In the genomic region with DNA sequence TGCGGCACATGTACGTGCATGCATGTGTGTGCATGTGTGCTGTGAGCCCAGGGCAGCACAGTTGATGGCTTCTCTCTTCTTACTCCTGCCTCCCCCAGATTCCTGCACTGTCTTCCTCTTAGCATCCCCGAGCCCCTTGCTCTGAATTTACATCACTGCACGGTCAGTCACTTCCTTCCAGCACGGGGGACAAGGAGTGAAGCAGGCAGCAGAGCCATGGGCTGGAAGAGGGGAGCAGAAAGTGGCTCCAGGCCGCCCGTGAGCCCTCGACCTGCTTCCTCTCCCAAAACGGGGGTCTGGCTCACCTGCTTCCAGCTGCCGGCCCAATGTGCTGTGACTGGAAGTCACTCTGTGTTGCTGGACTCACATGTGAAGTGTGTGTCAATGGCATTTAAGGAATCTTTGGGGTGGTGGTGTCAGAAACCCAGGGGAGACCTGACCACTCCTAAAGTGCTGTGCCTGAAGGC, we compare ENCODE assay signal across 24 cellular contexts.
A peak's percentile ranks its signal among the peaks of the same experiment; 100 is the strongest.
DNase-seq lines count a peak whose midpoint lies in the region; ATAC-seq lines count a peak whose summit lies in the region.
"Had no signal": no experiment of that assay in that cellular context is flagged by ENCODE, and none has a peak within 500 bp of the region (broad histone marks: within the 10 kb centered on the region; RNA-seq: fewer than 3 reads in every experiment).

No MANE protein-coding gene starts in this region.

- H2BK5ac ChIP-seq in neuronal stem cell (ENCODE audit: low read length) = no peak overlapping the region

- DNase-seq in Right ventricle myocardium inferior (ENCODE audit: missing footprints) (peak; percentile 52), Right ventricle myocardium superior (no peak), neuronal stem cell (ENCODE audit: low spot score) (no peak), ureter (ENCODE audit: low spot score) (peak; percentile 38), NCI-H524 treated with DMSO at 0.1 percent for 48 hours (lab: John Stamatoyannopoulos, UW) (no peak)
- DNase-seq: ACHN; CD4-positive, CD25-positive, alpha-beta regulatory T cell; DMS 273 treated with DMSO at 0.1 percent for 48 hours; effector memory CD8-positive, alpha-beta T cell; esophagus squamous epithelium; gastrocnemius medialis; NCI-H146; NCI-H526 treated with DMSO at 0.1 percent for 48 hours; RPMI8226; stomach; uterus; WERI-Rb-1 had no signal

- H3K9me3 ChIP-seq in neuronal stem cell (replicated peaks in 1 of 2; ENCODE audit: control insufficient read depth in 2 of 2, insufficient read depth in 1 of 2, low read depth in 1 of 2, low read length in 2 of 2) = no peaks in the 10 kb centered on the region
- H3K9me3 ChIP-seq: esophagus squamous epithelium, gastrocnemius medialis, stomach, uterus had no signal

- peak overlapping the region; percentile 47 for H3K9ac ChIP-seq in neuronal stem cell (ENCODE audit: low read depth, low read length, poor library complexity)

- no peak overlapping the region for H2AFZ ChIP-seq in neuronal stem cell (ENCODE audit: low read length)

- peak overlapping the region; percentile 86 for H3K18ac ChIP-seq in neuronal stem cell (ENCODE audit: low read length)

- H2BK12ac ChIP-seq in neuronal stem cell (ENCODE audit: low read length) = no peak overlapping the region

- no peak overlapping the region for H2BK15ac ChIP-seq in neuronal stem cell (ENCODE audit: low read length)

- ATAC-seq in Right ventricle myocardium inferior (no peak), Right ventricle myocardium superior (ENCODE audit: poor library complexity) (no peak), HG02678 (IDR thresholded peaks at IDR 0.05; ENCODE audit: unreplicated experiment) (no peak), GM18502 (IDR thresholded peaks at IDR 0.05; ENCODE audit: poor library complexity, unreplicated experiment) (no peak)
- ATAC-seq: activated naive CD4-positive, alpha-beta T cell treated with anti-CD3 and anti-CD28 coated beads, Interleukin-2, amount 50 U/mL, for 72 hours; effector memory CD8-positive, alpha-beta T cell; gastrocnemius medialis; HCT116; K562; SK-N-SH treated with all-trans-retinoic acid at 6 μM for 48 hours had no signal

- no CpG with 5 or more reads among the region's 10 CpGs for WGBS in neuronal stem cell (ENCODE audit: extremely low coverage in 2 of 2, insufficient read length in 2 of 2, insufficient replicate concordance in 1 of 2), 2 donors

- no peak overlapping the region for H3K4ac ChIP-seq in neuronal stem cell (ENCODE audit: low read length)

- no peak overlapping the region for H4K91ac ChIP-seq in neuronal stem cell (ENCODE audit: low read depth, low read length, poor library complexity)

- H3K27me3 ChIP-seq in neuronal stem cell (ENCODE audit: control insufficient read depth in 3 of 3, insufficient read depth in 3 of 3, low read depth in 1 of 3, low read length in 3 of 3) = peaks cover 0 to 40% (median 0%) of the 10 kb centered on the region in 3 experiments
- H3K27me3 ChIP-seq: esophagus squamous epithelium, gastrocnemius medialis, stomach, uterus had no signal

- no peak overlapping the region for H2BK120ac ChIP-seq in neuronal stem cell (ENCODE audit: low read depth, low read length)

- H3K14ac ChIP-seq in neuronal stem cell (ENCODE audit: low read length) = peak overlapping the region; percentile 39

- H3K4me1 ChIP-seq in neuronal stem cell (ENCODE audit: control insufficient read depth in 2 of 2, insufficient read depth in 1 of 2, low read depth in 1 of 2, low read length in 2 of 2) = peaks cover 0 to 8% of the 10 kb centered on the region in 2 donors
- H3K4me1 ChIP-seq: uterus had no signal

- H3K27ac ChIP-seq in cingulate gyrus (ENCODE audit: low read depth, low read length) (peak overlapping the region; percentile 75), neuronal stem cell (replicated peaks; ENCODE audit: low read length) (no peak overlapping the region)
- H3K27ac ChIP-seq: esophagus squamous epithelium, gastrocnemius medialis, stomach, uterus, WERI-Rb-1 had no signal

- intact Hi-C loops in Right ventricle myocardium inferior (cut with DNase I) = no loop called here
- intact Hi-C loops in Right ventricle myocardium superior (cut with DNase I) = no loop called here

- H2AK5ac ChIP-seq in neuronal stem cell (ENCODE audit: low read depth, low read length) = peak overlapping the region; percentile 34

- H3K36me3 ChIP-seq in neuronal stem cell (replicated peaks in 1 of 2; ENCODE audit: control insufficient read depth in 2 of 2, insufficient read depth in 2 of 2, low read length in 2 of 2) = no peaks in the 10 kb centered on the region
- H3K36me3 ChIP-seq: esophagus squamous epithelium, uterus, WERI-Rb-1 had no signal

- no peak overlapping the region for H4K8ac ChIP-seq in neuronal stem cell (ENCODE audit: low read depth, low read length)

- H3K79me1 ChIP-seq in neuronal stem cell (ENCODE audit: low read depth, low read length) = no peaks in the 10 kb centered on the region

- H3K4me2 ChIP-seq in neuronal stem cell (ENCODE audit: insufficient read depth, low read length, poor library complexity, severe bottlenecking) = no peak overlapping the region

- H3K4me3 ChIP-seq in neuronal stem cell (ENCODE audit: low read length in 2 of 2) = no peak overlapping the region
- H3K4me3 ChIP-seq: esophagus squamous epithelium, gastrocnemius medialis, K562, stomach, uterus had no signal

- no peak overlapping the region for H3K23ac ChIP-seq in neuronal stem cell (ENCODE audit: low read depth, low read length, poor library complexity)

Comparison
In these comparisons a context has a peak if more than half of its experiments do, and no peak if none do; other contexts are left out.
1. DNase-seq: peak in Right ventricle myocardium inferior (single experiment) and ureter (single experiment); none in Right ventricle myocardium superior (single experiment), neuronal stem cell (single experiment) and NCI-H524 treated with DMSO at 0.1 percent for 48 hours (single experiment).